8 cellular contexts compared by ENCODE assay signal in the genomic region with DNA sequence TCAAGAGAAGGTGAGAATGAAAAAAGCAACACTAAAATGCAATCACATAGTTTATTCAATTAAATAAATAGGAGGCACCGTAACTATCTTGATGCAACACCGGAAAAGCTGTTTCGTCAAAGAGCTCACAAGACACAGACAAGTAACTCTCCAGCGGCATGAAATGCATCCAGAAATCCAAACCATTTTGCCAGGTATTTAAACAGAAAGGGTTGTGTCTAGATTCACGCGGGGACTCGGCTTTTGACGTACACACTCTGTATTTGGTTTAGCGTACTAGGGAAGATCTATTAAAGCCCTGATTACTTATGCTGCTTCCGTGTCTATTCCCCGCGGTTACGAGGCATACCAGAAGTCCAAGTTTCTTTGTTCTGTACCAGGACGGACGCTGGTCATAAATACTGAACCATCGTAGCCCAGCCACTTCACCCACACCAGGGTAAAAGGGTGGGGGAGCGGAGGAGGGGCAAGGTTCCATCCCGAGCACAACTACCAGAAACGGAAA. TPM values are rescaled to one million over a fixed set of nuclear protein-coding genes. Genes with fewer than 3 reads are reported as not detected.
A peak's percentile ranks its signal among the peaks of the same experiment; 100 is the strongest.
DNase-seq lines count a peak whose midpoint lies in the region; ATAC-seq and TF ChIP-seq lines count a peak whose summit lies in the region.

No MANE protein-coding gene starts in this region.

- DNase-seq in BJ (ENCODE audit: low read depth) (no peak), M059J (ENCODE audit: low read depth) (peak; percentile 71), activated T-cell treated with anti-CD3 and anti-CD28 coated beads for 4 hours (peak; percentile 12), fibroblast of pulmonary artery (ENCODE audit: low read depth) (peak; percentile 88), osteoblast (ENCODE audit: insufficient read length, low spot score, missing footprints) (peak; percentile 73), NCI-H2081 treated with DMSO at 0.1 percent for 48 hours (lab: John Stamatoyannopoulos, UW) (no peak)
- no peak for DNase-seq in stimulated activated CD4-positive, alpha-beta T cell treated with anti-CD3 and anti-CD28 coated beads, Interleukin-15, amount 100 ng/mL, for 24 hours

- H3K9me3 ChIP-seq in osteoblast (ENCODE audit: low read depth, low read length) = no peaks in the 10 kb centered on the region

- peaks cover 44% of the 10 kb centered on the region for H4K20me1 ChIP-seq in osteoblast (ENCODE audit: insufficient read depth, low read length)

- peaks cover 57% of the 10 kb centered on the region for H3K79me2 ChIP-seq in osteoblast (ENCODE audit: insufficient read depth, low read length)

- peak overlapping the region; percentile 85 for H2AFZ ChIP-seq in osteoblast (ENCODE audit: low read length)

- TF ChIP-seq CTCF in BJ (IDR thresholded peaks at IDR 0.05; ENCODE audit: insufficient read depth, low read depth, low read length) (no peak), fibroblast of pulmonary artery (IDR thresholded peaks at IDR 0.05; ENCODE audit: low read length, missing control alignments) (no peak), osteoblast (IDR thresholded peaks at IDR 0.05; ENCODE audit: extremely low read depth, low read depth, low read length) (no peak)

- H3K36me3 ChIP-seq in BJ (ENCODE audit: control insufficient read depth, insufficient read depth, low read length) = no peaks in the 10 kb centered on the region
- H3K36me3 ChIP-seq in osteoblast (ENCODE audit: insufficient read depth, low read length) = peaks cover 11% of the 10 kb centered on the region

- H3K27me3 ChIP-seq in BJ (ENCODE audit: control insufficient read depth, insufficient read depth, low read length) (no peaks in the 10 kb centered on the region), osteoblast (ENCODE audit: insufficient read depth, low read length) (no peaks in the 10 kb centered on the region)

- CTCF ChIA-PET in BJ (lab: Yijun Ruan, JAX) = interaction anchor here (0.9 to 6.9 kb wide), 3 partner anchors 20 to 638 kb away, joined by 4 to 51 read pairs (median 4); no protein-coding TSS in a partner anchor

- H3K4me2 ChIP-seq in osteoblast (ENCODE audit: insufficient read depth, low read length) = peak overlapping the region; percentile 93

- peak overlapping the region; percentile 98 for H3K27ac ChIP-seq in osteoblast (ENCODE audit: low read depth, low read length)

- peak; percentile 7 for ATAC-seq in GM18867 (IDR thresholded peaks at IDR 0.05; ENCODE audit: unreplicated experiment)

- H3K4me3 ChIP-seq in BJ (ENCODE audit: low read depth, low read length) = peak overlapping the region; percentile 100
- H3K4me3 ChIP-seq in fibroblast of pulmonary artery (replicated peaks; ENCODE audit: low read depth, low read length) = peak overlapping the region; percentile 72
- peak overlapping the region; percentile 100 for H3K4me3 ChIP-seq in osteoblast (ENCODE audit: insufficient read depth, low read length)

- POLR2A ChIA-PET in BJ (lab: Charles Lee) = interaction anchor here (0.6 kb wide), 1 partner anchor 1969 kb away, joined by 3 read pairs; no protein-coding TSS in a partner anchor

- peaks cover 29% of the 10 kb centered on the region for H3K4me1 ChIP-seq in osteoblast (ENCODE audit: insufficient read depth, low read length)

RNA-seq across cellular contexts. Expression of a gene that starts 0.7 kb away (rescaled TPM):
- 25.3 and 38.9 TPM in 2 replicates for polyA plus RNA-seq in BJ (2011; rRNA removed)
- polyA minus RNA-seq in BJ (2011; rRNA and poly(A)+ RNA removed) = 11.3 and 16.2 TPM in 2 replicates
- total RNA-seq in M059J (2014; rRNA removed; shearing (Covaris generic)) = 95.3 and 115 TPM in 2 replicates
- 129 and 161 TPM in 2 replicates for total RNA-seq in osteoblast

RNA-seq across cellular contexts. Expression of a gene that starts 31.1 kb away (rescaled TPM):
- 10.8 and 30.3 TPM in 2 replicates for polyA plus RNA-seq in BJ (2011; rRNA removed)
- polyA minus RNA-seq in BJ (2011; rRNA and poly(A)+ RNA removed) = 5.0 and 6.2 TPM in 2 replicates
- 80.8 and 93.3 TPM in 2 replicates for total RNA-seq in M059J (2014; rRNA removed; shearing (Covaris generic))
- total RNA-seq in osteoblast = 18.9 and 19.2 TPM in 2 replicates

Comparison
In these comparisons a context has a peak if more than half of its experiments do, and no peak if none do; other contexts are left out.
1. DNase-seq: peak in M059J (single experiment), activated T-cell treated with anti-CD3 and anti-CD28 coated beads for 4 hours (single experiment), fibroblast of pulmonary artery (single experiment) and osteoblast (single experiment); none in BJ (single experiment), NCI-H2081 treated with DMSO at 0.1 percent for 48 hours (single experiment) and stimulated activated CD4-positive, alpha-beta T cell treated with anti-CD3 and anti-CD28 coated beads, Interleukin-15, amount 100 ng/mL, for 24 hours (single experiment).
2. Peak in every context shown above with its lines, with median percentiles within 50 percentile points of each other: H3K4me3 ChIP-seq.